Comparison of ENCODE assay signal across 1 cellular context in genomic region chr20:47663354-47664067, GRCh38.
TF ChIP-seq lines count a peak whose summit lies in the region.

No MANE protein-coding gene starts in this region.

TF ChIP-seq in HepG2, 621 proteins besides CTCF, POLR2A, EP300 and RAD21 (continued from another document and continues in another):
- no peak for TF ChIP-seq ZBTB40 (IDR thresholded peaks at IDR 0.05)
- 0 out of 2 replicates have a peak, but pooled peaks have one; percentile 8 for TF ChIP-seq ZBTB40 (CRISPR knock-in tag; IDR thresholded peaks at IDR 0.05)
- TF ChIP-seq ZSCAN21 (CRISPR knock-in tag; IDR thresholded peaks at IDR 0.05; ENCODE audit: borderline replicate concordance) = no peak
- no peak for TF ChIP-seq CREB3 (CRISPR knock-in tag; IDR thresholded peaks at IDR 0.05)
- 0 out of 2 replicates have a peak, but pooled peaks have one; percentile 31 for TF ChIP-seq ZNF563 (CRISPR knock-in tag; IDR thresholded peaks at IDR 0.05)
- TF ChIP-seq JUND (CRISPR knock-in tag; IDR thresholded peaks at IDR 0.05) = no peak; the same call in 1 of the 2 replicates
- peak; percentile 91; the same call in 1 of the 2 replicates for TF ChIP-seq AHR (CRISPR knock-in tag; IDR thresholded peaks at IDR 0.05)
- no peak for TF ChIP-seq ZFP36 (IDR thresholded peaks at IDR 0.05; ENCODE audit: borderline replicate concordance, low read depth, low read length, partially characterized antibody)
- no peak for TF ChIP-seq PRPF4 (IDR thresholded peaks at IDR 0.05; ENCODE audit: low read depth, low read length, poor library complexity, severe bottlenecking)
- no peak for TF ChIP-seq ZNF101 (CRISPR knock-in tag; IDR thresholded peaks at IDR 0.05; ENCODE audit: borderline replicate concordance, low read depth)
- TF ChIP-seq PRDM4 (CRISPR knock-in tag; IDR thresholded peaks at IDR 0.05; ENCODE audit: borderline replicate concordance) = 0 out of 2 replicates have a peak, but pooled peaks have one; percentile 43
- TF ChIP-seq TFDP1 (CRISPR knock-in tag; IDR thresholded peaks at IDR 0.05; ENCODE audit: borderline replicate concordance) = no peak
- TF ChIP-seq ZGPAT (CRISPR knock-in tag; IDR thresholded peaks at IDR 0.05) = no peak
- TF ChIP-seq PATZ1 (CRISPR knock-in tag; IDR thresholded peaks at IDR 0.05) = peak; percentile 54; the same call in 1 of the 2 replicates
- no peak for TF ChIP-seq NR2C2 (CRISPR knock-in tag; IDR thresholded peaks at IDR 0.05; ENCODE audit: borderline replicate concordance)
- no peak for TF ChIP-seq MEIS1 (CRISPR knock-in tag; IDR thresholded peaks at IDR 0.05; ENCODE audit: borderline replicate concordance)
- TF ChIP-seq CHD2 (IDR thresholded peaks at IDR 0.05; ENCODE audit: low read depth, low read length) = no peak
- TF ChIP-seq MTA1 (CRISPR knock-in tag; IDR thresholded peaks at IDR 0.05; ENCODE audit: borderline replicate concordance) = no peak
- no peak for TF ChIP-seq MAFK (conservative IDR thresholded peaks at IDR 0.05 in 1 of 2, IDR thresholded peaks at IDR 0.05 in 1 of 2; ENCODE audit: low read length in 2 of 2)
- TF ChIP-seq ZNF777 (CRISPR knock-in tag; IDR thresholded peaks at IDR 0.05) = no peak
- no peak for TF ChIP-seq ZNF234 (CRISPR knock-in tag; conservative IDR thresholded peaks at IDR 0.05)
- no peak for TF ChIP-seq SNAI1 (CRISPR knock-in tag; IDR thresholded peaks at IDR 0.05; ENCODE audit: borderline replicate concordance)
- no peak for TF ChIP-seq FOXM1 (CRISPR knock-in tag; IDR thresholded peaks at IDR 0.05)
- TF ChIP-seq ZFP37 (CRISPR knock-in tag; IDR thresholded peaks at IDR 0.05; ENCODE audit: borderline replicate concordance) = no peak
- TF ChIP-seq SPEN (CRISPR knock-in tag; IDR thresholded peaks at IDR 0.05; ENCODE audit: low read depth) = no peak
- no peak for TF ChIP-seq BRCA1 (CRISPR knock-in tag; IDR thresholded peaks at IDR 0.05)
- TF ChIP-seq ZNF512B (CRISPR knock-in tag; IDR thresholded peaks at IDR 0.05; ENCODE audit: borderline replicate concordance) = no peak
